ENCODE assay signal across 27 cellular contexts in the genomic region with DNA sequence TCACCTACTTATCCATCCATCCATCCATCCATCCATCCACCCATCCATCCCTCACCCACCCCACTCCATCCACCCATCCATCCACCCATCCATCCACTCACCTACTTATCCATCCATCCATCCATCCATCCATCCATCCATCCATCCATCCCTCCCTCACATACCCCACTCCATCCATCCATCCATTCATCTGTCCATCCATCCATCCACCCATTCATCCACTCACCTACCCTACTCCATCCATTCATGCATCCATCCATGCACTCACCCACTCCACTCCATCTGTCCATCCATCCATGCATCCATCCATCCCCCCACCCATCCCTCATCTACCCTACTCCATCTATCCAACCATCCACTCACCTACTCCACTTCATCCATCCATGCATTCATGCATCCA. TPM values are rescaled to one million over a fixed set of nuclear protein-coding genes. Genes with fewer than 3 reads are reported as not detected.
"Had no signal": no experiment of that assay in that cellular context is flagged by ENCODE, and none has a peak within 500 bp of the region (broad histone marks: within the 10 kb centered on the region; RNA-seq: fewer than 3 reads in every experiment).

No MANE protein-coding gene starts in this region.

- H3K27ac ChIP-seq: brain microvascular endothelial cell, cardiac muscle cell, SK-N-MC, WERI-Rb-1 had no signal

- ATAC-seq: activated CD4-positive, alpha-beta T cell treated with anti-CD3 and anti-CD28 coated beads for 36 hours; Right ventricle myocardium inferior had no signal

- H3K9me3 Mint-ChIP-seq: activated CD4-positive, alpha-beta memory T cell treated with anti-CD3 and anti-CD28 coated beads, Interleukin-2, amount 10 ng/mL, durations not matched to agents 7 days and 5 days; activated T-helper 2 cell treated with anti-CD3 and anti-CD28 coated beads, Interferon-gamma antibody, Interleukin-2, Interleukin-4, amounts not matched to agents 10 μg/mL and 5 μg/mL and 100 μg/mL, durations not matched to agents 14 hours and 24 hours and 36 hours had no signal

- H3K4me1 Mint-ChIP-seq: activated CD4-positive, alpha-beta memory T cell treated with anti-CD3 and anti-CD28 coated beads, Interleukin-2, amount 10 ng/mL, durations not matched to agents 7 days and 5 days had no signal

- H3K36me3 ChIP-seq: cardiac muscle cell, WERI-Rb-1 had no signal

- H3K4me3 Mint-ChIP-seq: activated CD4-positive, alpha-beta memory T cell treated with anti-CD3 and anti-CD28 coated beads, Interleukin-2, amount 10 ng/mL, durations not matched to agents 7 days and 5 days; activated CD4-positive, alpha-beta T cell treated with anti-CD3 and anti-CD28 coated beads for 36 hours had no signal

- DNase-seq: activated CD4-positive, alpha-beta memory T cell treated with anti-CD3 and anti-CD28 coated beads, Interleukin-2, amount 10 ng/mL, durations not matched to agents 7 days and 5 days; activated CD4-positive, alpha-beta T cell treated with anti-CD3 and anti-CD28 coated beads for 36 hours; activated CD4-positive, alpha-beta T cell treated with anti-CD3 and anti-CD28 coated beads, Interleukin-2, amount 50 U/mL, for 1 hour; activated gamma-delta T cell treated with Interleukin-2 at 50 U/mL for 16 hours; activated naive CD4-positive, alpha-beta T cell treated with anti-CD3 and anti-CD28 coated beads, Interleukin-2, amount 50 U/mL, for 16 hours; activated T-cell treated with anti-CD3 and anti-CD28 coated beads for 4 hours; activated T-cell treated with anti-CD3 and anti-CD28 coated beads, Interleukin-2, amount 50 U/mL, for 48 hours; brain microvascular endothelial cell; cerebellar nuclear complex; Karpas-422; MM.1S; NCI-H1105; NCI-H1436; NCI-H1694 treated with DMSO at 0.1 percent for 48 hours; NCI-H2029 treated with DMSO at 0.1 percent for 48 hours; NCI-H345; NCI-H510A; NCI-H526 treated with DMSO at 0.1 percent for 48 hours; NCI-H82; RPMI8226; T-helper 1 cell; WERI-Rb-1 had no signal

- H3K27ac Mint-ChIP-seq: activated CD4-positive, alpha-beta memory T cell treated with anti-CD3 and anti-CD28 coated beads, Interleukin-2, amount 10 ng/mL, durations not matched to agents 7 days and 5 days; activated CD4-positive, alpha-beta T cell treated with anti-CD3 and anti-CD28 coated beads for 36 hours; activated T-helper 2 cell treated with anti-CD3 and anti-CD28 coated beads, Interferon-gamma antibody, Interleukin-2, Interleukin-4, amounts not matched to agents 10 μg/mL and 5 μg/mL and 100 μg/mL, durations not matched to agents 14 hours and 24 hours and 36 hours had no signal

- H3K27me3 Mint-ChIP-seq: activated CD4-positive, alpha-beta memory T cell treated with anti-CD3 and anti-CD28 coated beads, Interleukin-2, amount 10 ng/mL, durations not matched to agents 7 days and 5 days; activated CD4-positive, alpha-beta T cell treated with anti-CD3 and anti-CD28 coated beads for 36 hours had no signal

- H3K27me3 ChIP-seq: brain microvascular endothelial cell, cardiac muscle cell had no signal

- H3K4me3 ChIP-seq: cardiac muscle cell, SK-N-MC had no signal

RNA-seq across cellular contexts. Expression of gene DHRS3, which starts 34.5 kb away (rescaled TPM):
- total RNA-seq: OCI-LY7 had no signal
